Comparison of ENCODE assay signal across 8 cellular contexts in genomic region chr9:101764455-101764854, GRCh38. TPM values are rescaled to one million over a fixed set of nuclear protein-coding genes. Genes with fewer than 3 reads are reported as not detected.
"Had no signal": no experiment of that assay in that cellular context is flagged by ENCODE, and none has a peak within 500 bp of the region (broad histone marks: within the 10 kb centered on the region; RNA-seq: fewer than 3 reads in every experiment).

No MANE protein-coding gene starts in this region.

- H3K4me3 ChIP-seq: GM23338, K562 had no signal

- DNase-seq: H9, HCEC 1CT, IMR-90, KG1 had no signal

- H3K27ac Mint-ChIP-seq: GM23338, H9 had no signal

- H3K4me2 ChIP-seq: GM23338 had no signal

- FAIRE-seq: H1, K562 had no signal

- H3K9me3 Mint-ChIP-seq: H9 had no signal

- ATAC-seq: GM23338, K562 had no signal

- H2AFZ ChIP-seq: GM23338 had no signal

- H3K27ac ChIP-seq: HL-60 had no signal

- H3K4me1 Mint-ChIP-seq: GM23338, H9 had no signal

- H3K4me3 Mint-ChIP-seq: GM23338, H9 had no signal

RNA-seq across cellular contexts. Expression of gene GRIN3A, which starts 26.0 kb away (rescaled TPM):
- total RNA-seq: H9, IMR-90, K562 had no signal
